Comparison of ENCODE assay signal across 1 cellular context in the genomic region with DNA sequence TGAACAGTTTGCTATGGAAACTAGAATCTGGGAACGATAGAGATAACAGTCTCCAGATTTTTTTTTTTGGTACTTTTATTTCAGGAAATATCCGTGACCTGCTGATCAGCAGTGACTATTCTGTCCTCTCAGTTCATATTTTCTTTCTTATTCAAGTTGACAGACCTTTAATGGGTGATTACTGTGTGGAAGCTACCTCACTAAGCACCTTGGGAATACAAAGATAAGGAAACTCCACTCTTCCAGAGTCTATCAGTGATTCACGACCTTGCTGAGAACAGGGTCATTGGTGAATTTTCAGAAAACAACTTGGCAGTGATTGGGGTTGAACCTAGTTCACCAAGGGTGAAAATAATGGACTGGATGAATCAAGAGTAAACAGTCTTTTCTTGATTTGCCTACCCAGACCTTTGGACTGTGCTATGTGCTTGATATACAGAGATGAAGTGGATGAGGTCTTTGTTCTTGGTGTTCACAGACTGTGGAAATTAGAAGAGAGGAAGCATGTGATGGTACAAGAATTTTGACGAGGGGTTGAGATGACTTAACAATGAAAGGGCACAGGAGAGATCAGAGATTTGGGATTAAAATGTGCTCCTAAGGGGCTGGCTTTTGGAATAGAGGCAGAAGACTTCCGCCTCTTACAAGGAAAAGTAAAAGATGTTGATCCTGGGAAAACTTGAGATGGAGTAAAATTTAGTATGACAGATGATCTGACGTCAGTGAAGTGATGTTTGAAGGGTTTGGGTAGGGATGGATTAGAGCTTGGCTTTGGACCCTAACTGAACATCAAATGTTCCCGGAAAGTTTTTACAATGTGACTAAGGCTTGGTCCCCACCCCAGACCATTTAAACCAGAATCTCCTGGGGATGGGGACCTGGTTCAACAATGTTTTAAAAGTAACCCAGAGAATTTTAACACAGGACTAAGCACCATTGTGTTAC.
TF ChIP-seq lines count a peak whose summit lies in the region.

No MANE protein-coding gene starts in this region.

TF ChIP-seq in HepG2, 621 proteins besides CTCF, POLR2A, EP300 and RAD21 (continued from another document):
- TF ChIP-seq TFDP1 (CRISPR knock-in tag; IDR thresholded peaks at IDR 0.05; ENCODE audit: borderline replicate concordance) (0 out of 2 replicates have a peak, but pooled peaks have one; percentile 20), ZBTB7B (CRISPR knock-in tag; IDR thresholded peaks at IDR 0.05) (0 out of 2 replicates have a peak, but pooled peaks have one; percentile 9), ATF1 (CRISPR knock-in tag; IDR thresholded peaks at IDR 0.05) (peak; percentile 54), ZNF670 (CRISPR knock-in tag; IDR thresholded peaks at IDR 0.05; ENCODE audit: borderline replicate concordance) (0 out of 2 replicates have a peak, but pooled peaks have one; percentile 29), SOX5 (CRISPR knock-in tag; IDR thresholded peaks at IDR 0.05; ENCODE audit: borderline replicate concordance) (peak; percentile 67; the same call in 1 of the 2 replicates), RBM22 (optimal IDR thresholded peaks at IDR 0.05; ENCODE audit: low read length) (peak; percentile 69), ZNF747 (CRISPR knock-in tag; IDR thresholded peaks at IDR 0.05; ENCODE audit: borderline replicate concordance) (no peak), FOXA1 (IDR thresholded peaks at IDR 0.05) (no peak), FOXA1 (CRISPR knock-in tag; IDR thresholded peaks at IDR 0.05) (peak; percentile 61), ZNF614 (CRISPR knock-in tag; IDR thresholded peaks at IDR 0.05; ENCODE audit: borderline replicate concordance) (0 out of 2 replicates have a peak, but pooled peaks have one; percentile 65), ZNF264 (CRISPR knock-in tag; IDR thresholded peaks at IDR 0.05) (0 out of 2 replicates have a peak, but pooled peaks have one; percentile 40), MAZ (IDR thresholded peaks at IDR 0.05; ENCODE audit: borderline replicate concordance, low read depth, low read length) (no peak), MAZ (CRISPR knock-in tag; IDR thresholded peaks at IDR 0.05; ENCODE audit: low read depth) (no peak), ZKSCAN8 (CRISPR knock-in tag; IDR thresholded peaks at IDR 0.05; ENCODE audit: borderline replicate concordance) (peak; percentile 62; the same call in 1 of the 2 replicates), TFE3 (CRISPR knock-in tag; IDR thresholded peaks at IDR 0.05) (peak; percentile 56; the same call in 1 of the 2 replicates), PPARG (CRISPR knock-in tag; conservative IDR thresholded peaks at IDR 0.05) (peak; percentile 52), SOX6 (IDR thresholded peaks at IDR 0.05) (no peak), SOX6 (CRISPR knock-in tag; IDR thresholded peaks at IDR 0.05) (peak; percentile 30), DRAP1 (CRISPR knock-in tag; IDR thresholded peaks at IDR 0.05) (peak; percentile 4; the same call in 1 of the 2 replicates), NR2F6 (IDR thresholded peaks at IDR 0.05) (no peak; the same call in none of the 2 replicates), NR2F6 (CRISPR knock-in tag; IDR thresholded peaks at IDR 0.05) (peak; percentile 51; the same call in 1 of the 2 replicates), SNAI1 (CRISPR knock-in tag; IDR thresholded peaks at IDR 0.05; ENCODE audit: borderline replicate concordance) (peak; percentile 80; the same call in 1 of the 2 replicates), ZNF724P (CRISPR knock-in tag; IDR thresholded peaks at IDR 0.05; ENCODE audit: borderline replicate concordance) (no peak), ZFP1 (CRISPR knock-in tag; IDR thresholded peaks at IDR 0.05) (0 out of 2 replicates have a peak, but pooled peaks have one; percentile 12), GATAD1 (CRISPR knock-in tag; IDR thresholded peaks at IDR 0.05) (no peak), GFI1 (CRISPR knock-in tag; IDR thresholded peaks at IDR 0.05; ENCODE audit: borderline replicate concordance) (peak; percentile 89), ZNF503 (CRISPR knock-in tag; IDR thresholded peaks at IDR 0.05) (peak; percentile 42; the same call in 1 of the 2 replicates), PAF1 (CRISPR knock-in tag; IDR thresholded peaks at IDR 0.05) (peak; percentile 36; the same call in 1 of the 2 replicates), NFKB2 (CRISPR knock-in tag; IDR thresholded peaks at IDR 0.05; ENCODE audit: borderline replicate concordance) (no peak), ZNF224 (CRISPR knock-in tag; IDR thresholded peaks at IDR 0.05) (no peak), ZNF530 (CRISPR knock-in tag; IDR thresholded peaks at IDR 0.05; ENCODE audit: low read depth) (no peak), ZNF644 (CRISPR knock-in tag; IDR thresholded peaks at IDR 0.05; ENCODE audit: low read depth) (peak; percentile 53)
- TF ChIP-seq, protein P1, sequence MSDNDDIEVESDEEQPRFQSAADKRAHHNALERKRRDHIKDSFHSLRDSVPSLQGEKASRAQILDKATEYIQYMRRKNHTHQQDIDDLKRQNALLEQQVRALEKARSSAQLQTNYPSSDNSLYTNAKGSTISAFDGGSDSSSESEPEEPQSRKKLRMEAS (IDR thresholded peaks at IDR 0.05), result 0 out of 2 replicates have a peak, but pooled peaks have one; percentile 16
